18 cellular contexts compared by ENCODE assay signal in genomic region chr11:79219186-79220045, GRCh38.
DNase-seq lines count a peak whose midpoint lies in the region; ATAC-seq and TF ChIP-seq lines count a peak whose summit lies in the region.
"Had no signal": no experiment of that assay in that cellular context is flagged by ENCODE, and none has a peak within 500 bp of the region (broad histone marks: within the 10 kb centered on the region; RNA-seq: fewer than 3 reads in every experiment).

No MANE protein-coding gene starts in this region.

- WGBS in IMR-90 (ENCODE audit: extremely low coverage in 2 of 2, insufficient read length in 1 of 2), 2 experiments, result no CpG with 5 or more reads among the region's 6 CpGs

- TF ChIP-seq CTCF in IMR-90 (conservative IDR thresholded peaks at IDR 0.05; ENCODE audit: low read depth, low read length), result no peak
- TF ChIP-seq CTCF in fibroblast of the aortic adventitia (IDR thresholded peaks at IDR 0.05; ENCODE audit: insufficient read depth, low read length), result no peak
- TF ChIP-seq CTCF in upper lobe of right lung (IDR thresholded peaks at IDR 0.05), result no peak

- DNase-seq in AG20443 (ENCODE audit: low spot score) (peak; percentile 20), IMR-90 (no peak), amniotic epithelial cell (ENCODE audit: low read depth) (peak; percentile 59), fibroblast of the aortic adventitia (ENCODE audit: low read depth) (peak; percentile 7), NCI-H1694 (lab: John Stamatoyannopoulos, UW) (no peak), NCI-H146 (lab: John Stamatoyannopoulos, UW) (no peak), upper lobe of right lung (no peak), amygdala (lab: John Stamatoyannopoulos, UW) (no peak)
- DNase-seq: CD4-positive, alpha-beta memory T cell; DMS79; KG1; MG63; NCI-H1417 treated with DMSO at 0.1 percent for 48 hours; NCI-H2107; NCI-H446; NCI-H774; Peyer's patch; SHP77 treated with DMSO at 0.1 percent for 48 hours had no signal

- H3K36me3 ChIP-seq in IMR-90 (ENCODE audit: control insufficient read depth, insufficient read depth, low read length) (no peaks in the 10 kb centered on the region), upper lobe of right lung (no peaks in the 10 kb centered on the region)
- H3K36me3 ChIP-seq: MG63, Peyer's patch had no signal

- H3K4me3 ChIP-seq in IMR-90 (ENCODE audit: insufficient read depth, low read depth, low read length) (no peak overlapping the region), fibroblast of the aortic adventitia (ENCODE audit: low read depth, low read length) (no peak overlapping the region), upper lobe of right lung (no peak overlapping the region)
- H3K4me3 ChIP-seq: MG63, Peyer's patch had no signal

- H2BK120ac ChIP-seq in IMR-90 (ENCODE audit: low read depth, low read length), result no peak overlapping the region

- no peaks in the 10 kb centered on the region for H3K4me1 ChIP-seq in IMR-90 (ENCODE audit: control insufficient read depth, insufficient read depth, low read length)
- H3K4me1 ChIP-seq in upper lobe of right lung, result no peaks in the 10 kb centered on the region
- H3K4me1 ChIP-seq: Peyer's patch had no signal

- dilution Hi-C loops in IMR-90 (cut with HindIII; ENCODE audit: low sequenced_read_pairs, unreplicated experiment), result no loop called here

- no peak overlapping the region for H3K18ac ChIP-seq in IMR-90 (ENCODE audit: low read depth, low read length)

- no peak for TF ChIP-seq RAD21 in IMR-90 (IDR thresholded peaks at IDR 0.05; ENCODE audit: low read length)

- H3K9me1 ChIP-seq in IMR-90 (ENCODE audit: insufficient read depth, low read length), result no peaks in the 10 kb centered on the region

- H3K27me3 ChIP-seq in IMR-90 (ENCODE audit: control insufficient read depth, insufficient read depth, low read length), result no peaks in the 10 kb centered on the region
- H3K27me3 ChIP-seq in upper lobe of right lung, result no peaks in the 10 kb centered on the region
- H3K27me3 ChIP-seq: MG63, Peyer's patch had no signal

- H3K9me3 ChIP-seq in IMR-90 (ENCODE audit: control insufficient read depth, insufficient read depth, low read length), result no peaks in the 10 kb centered on the region
- H3K9me3 ChIP-seq in upper lobe of right lung, result no peaks in the 10 kb centered on the region
- H3K9me3 ChIP-seq: MG63, Peyer's patch had no signal

- TF ChIP-seq POLR2A in IMR-90 (IDR thresholded peaks at IDR 0.05; ENCODE audit: low read depth, low read length), result no peak

- H3K4ac ChIP-seq in IMR-90 (ENCODE audit: low read depth, low read length), result no peak overlapping the region

- no peak overlapping the region for H2BK20ac ChIP-seq in IMR-90 (ENCODE audit: low read depth, low read length)

- H4K8ac ChIP-seq in IMR-90 (ENCODE audit: low read depth in 2 of 2, low read length in 2 of 2), result no peak overlapping the region

- CTCF ChIA-PET in IMR-90 (lab: Yijun Ruan, JAX), result interaction anchor here (0.5 kb wide), 1 partner anchor 32 kb away, joined by 3 read pairs; no protein-coding TSS in a partner anchor

- in situ Hi-C loops in IMR-90 (cut with MboI; ENCODE audit: low sequenced_read_pairs), result no loop called here

- BruUV-seq in IMR-90 (replicated peaks; lab: Mats Ljungman, UMichigan), result no TSS peak

- no peak overlapping the region for H2AK5ac ChIP-seq in IMR-90 (ENCODE audit: low read depth, low read length)

- no peak overlapping the region for H2AFZ ChIP-seq in IMR-90 (replicated peaks; ENCODE audit: low read length, poor library complexity)

- intact Hi-C loops in IMR-90 (cut with micrococcal nuclease) (no loop called here), upper lobe of right lung (cut with DNase I) (no loop called here)

- H3K27ac ChIP-seq in IMR-90 (ENCODE audit: insufficient read depth, low read length) (no peak overlapping the region), upper lobe of right lung (no peak overlapping the region)
- H3K27ac ChIP-seq: Peyer's patch had no signal

- ATAC-seq in IMR-90 (ENCODE audit: low read depth) (no peak), upper lobe of right lung (no peak)

- H3K56ac ChIP-seq in IMR-90 (ENCODE audit: extremely low read depth, insufficient read depth, low read length), result no peak overlapping the region

- no peak overlapping the region for H3K14ac ChIP-seq in IMR-90 (replicated peaks; ENCODE audit: low read depth, low read length)

- H2BK15ac ChIP-seq in IMR-90 (ENCODE audit: low read depth, low read length), result no peak overlapping the region

- no peak overlapping the region for H3K23ac ChIP-seq in IMR-90 (ENCODE audit: low read depth, low read length)

- no peak overlapping the region for H2BK5ac ChIP-seq in IMR-90 (ENCODE audit: low read depth, low read length, poor library complexity, severe bottlenecking)

- H4K5ac ChIP-seq in IMR-90 (ENCODE audit: low read depth, low read length), result no peak overlapping the region

- POLR2A ChIA-PET in IMR-90 (lab: Charles Lee; ENCODE audit: unreplicated experiment), result no interaction called here

- no peak overlapping the region for H3K9ac ChIP-seq in IMR-90 (ENCODE audit: low read depth, low read length)

- no peak overlapping the region for H2AK9ac ChIP-seq in IMR-90 (replicated peaks; ENCODE audit: low read depth, low read length, poor library complexity)

- no peak overlapping the region for H4K91ac ChIP-seq in IMR-90 (ENCODE audit: insufficient read depth, low read depth, low read length)

- no peak overlapping the region for H3K4me2 ChIP-seq in IMR-90 (ENCODE audit: low read depth, low read length)

- no peaks in the 10 kb centered on the region for H4K20me1 ChIP-seq in IMR-90 (ENCODE audit: insufficient read depth, low read length)

- no peaks in the 10 kb centered on the region for H3K79me1 ChIP-seq in IMR-90 (ENCODE audit: low read depth in 1 of 2, low read length in 2 of 2)

TF ChIP-seq in IMR-90, 13 proteins besides CTCF, POLR2A, EP300 and RAD21:
- peak; percentile 17; the same call in 1 of the 2 replicates for TF ChIP-seq CEBPB (IDR thresholded peaks at IDR 0.05; ENCODE audit: low read depth, low read length)
- TF ChIP-seq NFE2L2 (IDR thresholded peaks at IDR 0.05; ENCODE audit: low read depth, low read length), result no peak

Comparison
In these comparisons a context has a peak if more than half of its experiments do, and no peak if none do; other contexts are left out.
1. DNase-seq: peak in AG20443 (single experiment), amniotic epithelial cell (single experiment) and fibroblast of the aortic adventitia (single experiment); none in IMR-90 (single experiment), NCI-H1694 (single experiment), NCI-H146 (single experiment), upper lobe of right lung (single experiment) and amygdala (0 of 56).